In genomic region chr2:60331106-60331809, GRCh38 we compare ENCODE assay signal across 17 cellular contexts.
A peak's percentile ranks its signal among the peaks of the same experiment; 100 is the strongest.
DNase-seq lines count a peak whose midpoint lies in the region.
"Had no signal": no experiment of that assay in that cellular context is flagged by ENCODE, and none has a peak within 500 bp of the region (broad histone marks: within the 10 kb centered on the region; RNA-seq: fewer than 3 reads in every experiment).

No MANE protein-coding gene starts in this region.

- DNase-seq in COLO668 (lab: John Stamatoyannopoulos, UW; ENCODE audit: unreplicated experiment) (peak; percentile 18), Daoy (ENCODE audit: low read depth) (peak; percentile 42), NCI-H2029 (lab: John Stamatoyannopoulos, UW) (peak; percentile 58), SHP77 treated with DMSO at 0.1 percent for 48 hours (lab: John Stamatoyannopoulos, UW) (peak; percentile 14), AG08395 (ENCODE audit: low spot score) (no peak), DMS 273 (lab: John Stamatoyannopoulos, UW; ENCODE audit: unreplicated experiment) (no peak), NCI-H1930 (lab: John Stamatoyannopoulos, UW) (no peak)
- no peak for DNase-seq in activated effector memory CD4-positive, alpha-beta T cell treated with anti-CD3 and anti-CD28 coated beads, Interleukin-2, amount 50 U/mL, for 16 hours
- DNase-seq: activated CD4-positive, alpha-beta T cell treated with anti-CD3 and anti-CD28 coated beads for 1 hour; amygdala; effector memory CD4-positive, alpha-beta T cell; hypothalamus; KG1; kidney; NCI-H1694 treated with DMSO at 0.1 percent for 48 hours; psoas muscle; small intestine had no signal

Comparison
In these comparisons a context has a peak if more than half of its experiments do, and no peak if none do; other contexts are left out.
1. DNase-seq: peak in COLO668 (single experiment), Daoy (single experiment), NCI-H2029 (single experiment) and SHP77 treated with DMSO at 0.1 percent for 48 hours (single experiment); none in AG08395 (single experiment), DMS 273 (single experiment), activated effector memory CD4-positive, alpha-beta T cell treated with anti-CD3 and anti-CD28 coated beads, Interleukin-2, amount 50 U/mL, for 16 hours (single experiment) and NCI-H1930 (0 of 2).